Comparison of ENCODE assay signal across 28 cellular contexts in the genomic region with DNA sequence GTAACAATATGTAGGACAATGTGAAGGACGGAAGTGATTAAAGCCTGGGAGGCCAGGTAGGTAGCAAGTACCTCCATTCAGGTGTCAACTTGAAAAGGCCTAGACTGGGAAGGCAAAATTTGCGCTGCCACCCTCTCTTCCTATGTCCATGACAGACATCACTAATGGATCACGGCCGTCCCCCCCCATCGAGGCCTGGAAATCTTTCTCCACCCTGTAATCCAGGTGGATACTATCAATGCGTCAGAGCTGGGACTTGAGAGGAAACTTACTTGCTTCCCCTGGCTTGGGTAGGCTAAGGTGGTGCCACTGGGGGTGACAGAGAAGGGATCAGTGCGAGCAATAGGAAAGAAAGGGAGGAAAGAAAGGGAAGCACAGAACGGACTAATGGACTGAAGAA.
"Had no signal": no experiment of that assay in that cellular context is flagged by ENCODE, and none has a peak within 500 bp of the region (broad histone marks: within the 10 kb centered on the region; RNA-seq: fewer than 3 reads in every experiment).

No MANE protein-coding gene starts in this region.

- H2AFZ ChIP-seq: hepatocyte had no signal

- DNase-seq: colonic mucosa; cortex of kidney; dermis blood vessel endothelial cell; dorsolateral prefrontal cortex; effector CD4-positive, alpha-beta T cell; effector CD8-positive, alpha-beta T cell; effector memory CD4-positive, alpha-beta T cell; effector memory CD8-positive, alpha-beta T cell; endodermal cell; erythroblast; esophagus squamous epithelium; foreskin fibroblast; foreskin keratinocyte; foreskin melanocyte; glutamatergic neuron; head of caudate nucleus; heart left ventricle; heart right ventricle had no signal

- H3K27ac ChIP-seq: colonic mucosa, coronary artery, dorsolateral prefrontal cortex, epithelial cell of prostate, esophagus muscularis mucosa, esophagus squamous epithelium, foreskin keratinocyte, gastroesophageal sphincter, heart left ventricle, heart right ventricle, hepatocyte had no signal

- H3K4me3 ChIP-seq: colonic mucosa, coronary artery, dorsolateral prefrontal cortex, esophagus muscularis mucosa, esophagus squamous epithelium, gastroesophageal sphincter, heart left ventricle, heart right ventricle, hepatocyte had no signal

- ATAC-seq: effector memory CD8-positive, alpha-beta T cell; esophagus mucosa; foreskin keratinocyte; gastroesophageal sphincter; heart left ventricle; heart right ventricle had no signal

- FAIRE-seq: colon, endometrium, endothelial cell of umbilical vein, frontal cortex had no signal

- H3K9me3 ChIP-seq: colonic mucosa, esophagus muscularis mucosa, esophagus squamous epithelium, gastroesophageal sphincter, heart left ventricle, heart right ventricle had no signal

- H3K4me2 ChIP-seq: hepatocyte had no signal

- H3K79me2 ChIP-seq: hepatocyte had no signal

- H3K36me3 ChIP-seq: colonic mucosa, esophagus muscularis mucosa, esophagus squamous epithelium, gastroesophageal sphincter, heart left ventricle, heart right ventricle had no signal

- H3K4me1 ChIP-seq: colonic mucosa, esophagus muscularis mucosa, esophagus squamous epithelium, foreskin keratinocyte, gastroesophageal sphincter, heart left ventricle, heart right ventricle had no signal

- H3K27me3 ChIP-seq: colonic mucosa, dorsolateral prefrontal cortex, esophagus muscularis mucosa, esophagus squamous epithelium, foreskin keratinocyte, gastroesophageal sphincter, heart left ventricle, hepatocyte had no signal
